Comparison of ENCODE assay signal across 16 cellular contexts in the genomic region with DNA sequence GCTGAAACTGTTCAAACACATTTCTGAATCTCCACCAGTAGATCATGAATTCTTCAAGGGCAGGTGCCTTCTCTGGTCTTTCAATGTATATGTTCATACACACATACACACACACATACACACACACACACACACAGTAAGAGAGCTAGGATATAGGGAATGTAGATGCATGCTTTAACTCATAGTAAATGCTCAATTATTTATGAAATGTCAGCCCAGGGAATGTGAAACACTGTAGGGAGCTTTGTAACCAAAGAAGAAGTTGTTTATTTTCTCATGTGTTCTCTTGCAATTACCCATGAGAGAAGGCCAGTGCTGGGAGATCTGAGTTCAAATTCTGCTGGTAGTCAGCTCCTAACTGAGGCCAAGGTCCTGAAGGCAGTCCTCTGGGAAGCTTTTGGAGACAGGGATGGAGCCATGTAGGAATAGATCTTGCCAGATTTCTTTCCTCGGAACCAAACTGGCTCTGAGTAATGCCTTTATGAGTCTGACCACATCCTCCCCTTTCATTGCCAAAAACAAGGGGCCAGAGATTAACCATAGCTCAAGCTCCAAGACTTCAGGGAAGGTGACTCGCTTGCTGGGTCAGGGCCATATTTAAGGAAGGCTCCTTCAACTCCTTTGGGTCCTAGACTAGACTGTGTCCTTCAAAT.
DNase-seq lines count a peak whose midpoint lies in the region; ATAC-seq, FAIRE-seq and TF ChIP-seq lines count a peak whose summit lies in the region.
"Had no signal": no experiment of that assay in that cellular context is flagged by ENCODE, and none has a peak within 500 bp of the region (broad histone marks: within the 10 kb centered on the region; RNA-seq: fewer than 3 reads in every experiment).

No MANE protein-coding gene starts in this region.

- no peak for FAIRE-seq in GM12892 (lab: Jason Lieb, UNC)
- FAIRE-seq: endometrium had no signal

- no peaks in the 10 kb centered on the region for H3K36me3 Mint-ChIP-seq in activated CD4-positive, alpha-beta T cell treated with anti-CD3 and anti-CD28 coated beads for 36 hours (ENCODE audit: low read depth)
- H3K36me3 Mint-ChIP-seq: activated CD4-positive, alpha-beta memory T cell treated with anti-CD3 and anti-CD28 coated beads for 36 hours had no signal

- ATAC-seq in right cardiac atrium: peak; percentile 49 to 52
- ATAC-seq in aorta (ENCODE audit: low FRiP score): peak; percentile 26
- no peak for ATAC-seq in activated CD4-positive, alpha-beta T cell treated with anti-CD3 and anti-CD28 coated beads for 36 hours
- ATAC-seq: T-helper 17 cell had no signal

- TF ChIP-seq POLR2A in GM12892 (IDR thresholded peaks at IDR 0.05; ENCODE audit: low read depth, low read length): no peak

- no peak for TF ChIP-seq CTCF in right atrium auricular region (IDR thresholded peaks at IDR 0.05)
- TF ChIP-seq CTCF in fibroblast of mammary gland (conservative IDR thresholded peaks at IDR 0.05; ENCODE audit: control insufficient read depth, insufficient read depth, low read depth, low read length): no peak

- DNase-seq in right cardiac atrium: peak in 1 of 3 donors; percentile 23
- DNase-seq in right atrium auricular region (ENCODE audit: low spot score): no peak
- DNase-seq in SJSA1 (ENCODE audit: low read depth in 1 of 2, low spot score in 2 of 2): peak; percentile 40 to 50
- peak; percentile 99 for DNase-seq in fibroblast of mammary gland (ENCODE audit: low read depth)
- DNase-seq in aorta: peak in 1 of 2 donors; percentile 55
- no peak for DNase-seq in activated CD4-positive, alpha-beta T cell treated with anti-CD3 and anti-CD28 coated beads for 36 hours
- no peak for DNase-seq in activated CD4-positive, CD25-positive, alpha-beta regulatory T cell (lab: John Stamatoyannopoulos, UW)
- no peak for DNase-seq in GM12892 (ENCODE audit: insufficient read length)
- DNase-seq: activated CD4-positive, alpha-beta memory T cell treated with anti-CD3 and anti-CD28 coated beads for 36 hours; activated effector memory CD4-positive, alpha-beta T cell treated with anti-CD3 and anti-CD28 coated beads, Interleukin-2, amount 50 U/mL, for 16 hours; KBM-7; NCI-H2029; T-helper 17 cell had no signal

- no peak overlapping the region for H3K4me3 Mint-ChIP-seq in activated CD4-positive, alpha-beta T cell treated with anti-CD3 and anti-CD28 coated beads for 36 hours
- H3K4me3 Mint-ChIP-seq: activated CD4-positive, alpha-beta memory T cell treated with anti-CD3 and anti-CD28 coated beads for 36 hours; central memory CD8-positive, alpha-beta T cell; T-helper 17 cell had no signal

- no peaks in the 10 kb centered on the region for H3K9me3 Mint-ChIP-seq in activated CD4-positive, alpha-beta T cell treated with anti-CD3 and anti-CD28 coated beads for 36 hours (ENCODE audit: low read depth)
- H3K9me3 Mint-ChIP-seq: activated CD4-positive, alpha-beta memory T cell treated with anti-CD3 and anti-CD28 coated beads for 36 hours; central memory CD8-positive, alpha-beta T cell had no signal

- H3K4me1 Mint-ChIP-seq in activated CD4-positive, alpha-beta T cell treated with anti-CD3 and anti-CD28 coated beads for 36 hours: no peaks in the 10 kb centered on the region
- H3K4me1 Mint-ChIP-seq: central memory CD8-positive, alpha-beta T cell; T-helper 17 cell had no signal

- H3K4me3 ChIP-seq in right cardiac atrium (ENCODE audit: low read length): no peak overlapping the region
- H3K4me3 ChIP-seq in right atrium auricular region: no peak overlapping the region
- H3K4me3 ChIP-seq in SJSA1: no peak overlapping the region
- H3K4me3 ChIP-seq in fibroblast of mammary gland (ENCODE audit: control insufficient read depth, low read depth, low read length): no peak overlapping the region
- no peak overlapping the region for H3K4me3 ChIP-seq in aorta (ENCODE audit: low read length in 2 of 2)

- no peak overlapping the region for H3K27ac ChIP-seq in right cardiac atrium (ENCODE audit: low read length)
- H3K27ac ChIP-seq in right atrium auricular region: no peak overlapping the region
- 0 out of 2 replicates have a peak overlapping the region, but pooled peaks have one; percentile 19 for H3K27ac ChIP-seq in SJSA1
- H3K27ac ChIP-seq in aorta (ENCODE audit: low read depth in 1 of 2, low read length in 2 of 2): peak overlapping the region in 1 of 2 donors; percentile 25
- H3K27ac ChIP-seq: parathyroid adenoma had no signal

- peaks cover 2% of the 10 kb centered on the region for H3K27me3 Mint-ChIP-seq in activated CD4-positive, alpha-beta T cell treated with anti-CD3 and anti-CD28 coated beads for 36 hours
- H3K27me3 Mint-ChIP-seq: central memory CD8-positive, alpha-beta T cell had no signal

- POLR2A ChIA-PET in activated CD4-positive, alpha-beta T cell treated with anti-CD3 and anti-CD28 coated beads for 36 hours (lab: Charles Lee): no interaction called here

- H3K4me1 ChIP-seq in right cardiac atrium (ENCODE audit: control insufficient read depth, insufficient read depth, low read length): no peaks in the 10 kb centered on the region
- H3K4me1 ChIP-seq in right atrium auricular region: no peaks in the 10 kb centered on the region
- H3K4me1 ChIP-seq in SJSA1 (replicated peaks): peaks cover 14% of the 10 kb centered on the region
- H3K4me1 ChIP-seq in aorta (ENCODE audit: control insufficient read depth in 1 of 2, insufficient read depth in 2 of 2, low read length in 2 of 2): no peaks in the 10 kb centered on the region
- H3K4me1 ChIP-seq: parathyroid adenoma had no signal

- H3K36me3 ChIP-seq in right atrium auricular region (no peaks in the 10 kb centered on the region), SJSA1 (no peaks in the 10 kb centered on the region), aorta (ENCODE audit: control insufficient read depth in 1 of 2, insufficient read depth in 2 of 2, low read length in 1 of 2) (no peaks in the 10 kb centered on the region)

- no peaks in the 10 kb centered on the region for H3K27me3 ChIP-seq in right cardiac atrium (ENCODE audit: control insufficient read depth, insufficient read depth)
- no peaks in the 10 kb centered on the region for H3K27me3 ChIP-seq in right atrium auricular region
- H3K27me3 ChIP-seq in SJSA1 (replicated peaks): no peaks in the 10 kb centered on the region
- H3K27me3 ChIP-seq in aorta (ENCODE audit: control insufficient read depth in 1 of 2, insufficient read depth in 2 of 2, low read length in 1 of 2): no peaks in the 10 kb centered on the region

- intact Hi-C loops in right cardiac atrium (cut with DNase I): no loop called here
- intact Hi-C loops in aorta (cut with DNase I): no loop called here
- intact Hi-C loops in activated CD4-positive, alpha-beta T cell treated with anti-CD3 and anti-CD28 coated beads for 36 hours (cut with DNase I, micrococcal nuclease): no loop called here

- no peak overlapping the region for H3K27ac Mint-ChIP-seq in activated CD4-positive, alpha-beta T cell treated with anti-CD3 and anti-CD28 coated beads for 36 hours
- H3K27ac Mint-ChIP-seq: activated CD4-positive, alpha-beta memory T cell treated with anti-CD3 and anti-CD28 coated beads for 36 hours; T-helper 17 cell had no signal

- CTCF ChIA-PET in activated CD4-positive, alpha-beta T cell treated with anti-CD3 and anti-CD28 coated beads for 36 hours (lab: Charles Lee): interaction anchor here (4.2 kb wide), 1 partner anchor 11 kb away, joined by 23 read pairs; no protein-coding TSS in a partner anchor

- WGBS in right cardiac atrium: 52% methylated on average over 2 of the region's 2 CpGs
- 18 to 22% methylated on average over 2 of the region's 2 CpGs for WGBS in aorta, 2 donors

- no peaks in the 10 kb centered on the region for H3K9me3 ChIP-seq in right cardiac atrium (ENCODE audit: control insufficient read depth, low read length)
- no peaks in the 10 kb centered on the region for H3K9me3 ChIP-seq in right atrium auricular region
- no peaks in the 10 kb centered on the region for H3K9me3 ChIP-seq in SJSA1 (replicated peaks)
- no peaks in the 10 kb centered on the region for H3K9me3 ChIP-seq in aorta (ENCODE audit: control insufficient read depth, low read length)

Comparison
In these comparisons a context has a peak if more than half of its experiments do, and no peak if none do; other contexts are left out.
1. DNase-seq: peak in SJSA1 (2 of 2) and fibroblast of mammary gland (single experiment); none in right atrium auricular region (single experiment), activated CD4-positive, alpha-beta T cell treated with anti-CD3 and anti-CD28 coated beads for 36 hours (single experiment), activated CD4-positive, CD25-positive, alpha-beta regulatory T cell (0 of 4) and GM12892 (single experiment).